In the genomic region with DNA sequence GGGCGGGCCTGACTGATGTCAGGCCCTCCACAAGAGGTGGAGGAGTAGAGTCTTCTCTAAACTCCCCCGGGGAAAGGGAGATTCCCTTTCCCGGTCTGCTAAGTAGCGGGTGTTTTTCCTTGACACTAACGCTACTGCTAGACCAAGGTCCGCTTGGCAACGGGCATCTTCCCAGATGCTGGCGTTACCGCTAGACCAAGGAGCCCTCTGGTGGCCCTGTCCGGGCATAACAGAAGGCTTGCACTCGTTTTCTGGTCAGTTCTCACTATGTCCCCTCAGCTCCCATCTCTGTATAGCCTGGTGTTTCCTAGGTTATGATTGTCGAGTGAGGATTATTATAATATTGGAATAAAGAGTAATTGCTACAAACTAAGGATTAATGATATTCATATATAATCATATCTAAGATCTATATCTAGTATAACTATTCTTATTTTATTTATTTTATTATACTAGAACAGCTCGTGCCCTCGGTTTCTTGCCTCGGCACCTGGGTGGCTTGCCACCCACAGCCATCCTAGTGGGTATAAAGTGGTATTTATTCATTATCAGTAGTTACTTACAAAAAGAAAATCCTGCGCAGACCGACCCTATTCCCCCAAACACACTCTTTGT, we compare ENCODE assay signal across 6 cellular contexts. TPM values are rescaled to one million over a fixed set of nuclear protein-coding genes. Genes with fewer than 3 reads are reported as not detected.
DNase-seq lines count a peak whose midpoint lies in the region; ATAC-seq and TF ChIP-seq lines count a peak whose summit lies in the region.
"Not testable (repeated sequence)": the region's sequence is repeated elsewhere in the genome, so short reads cannot be mapped to it uniquely, and the experiment has no call there.

No MANE protein-coding gene starts in this region.

- H3K9me2 ChIP-seq in OCI-LY1 (ENCODE audit: low read depth, low read length) = not testable (repeated sequence)

- H3K4me3 ChIP-seq in AG04450 (ENCODE audit: low read depth, low read length); HEK293 (ENCODE audit: low read depth, low read length); OCI-LY1 (ENCODE audit: low read depth, low read length, poor library complexity, severe bottlenecking); gastroesophageal sphincter: not testable (repeated sequence)

- not testable (repeated sequence) for H3K27ac Mint-ChIP-seq in activated naive CD4-positive, alpha-beta T cell treated with anti-CD3 and anti-CD28 coated beads for 36 hours

- not testable (repeated sequence) for H2AFZ ChIP-seq in OCI-LY1 (ENCODE audit: low read length)

- H3K4me3 Mint-ChIP-seq in activated naive CD4-positive, alpha-beta T cell treated with anti-CD3 and anti-CD28 coated beads for 36 hours = not testable (repeated sequence)

- H3K4me1 Mint-ChIP-seq in activated naive CD4-positive, alpha-beta T cell treated with anti-CD3 and anti-CD28 coated beads for 36 hours (ENCODE audit: low read depth) = peaks cover 18% of the 10 kb centered on the region

- intact Hi-C loops in activated naive CD4-positive, alpha-beta T cell treated with anti-CD3 and anti-CD28 coated beads for 36 hours (cut with micrococcal nuclease) = not testable (repeated sequence)

- H3K9me3 Mint-ChIP-seq in activated naive CD4-positive, alpha-beta T cell treated with anti-CD3 and anti-CD28 coated beads for 36 hours = not testable (repeated sequence)

- H3K4me2 ChIP-seq in OCI-LY1 (ENCODE audit: low read length) = not testable (repeated sequence)

- not testable (repeated sequence) for H3F3A ChIP-seq in OCI-LY1 (ENCODE audit: insufficient read depth, low read length)

- not testable (repeated sequence) for TF ChIP-seq POLR2A in gastroesophageal sphincter (IDR thresholded peaks at IDR 0.05)

- not testable (repeated sequence) for H3K27ac ChIP-seq in AG04450 (ENCODE audit: low read depth, low read length); HEK293 (ENCODE audit: extremely low read depth, low read depth, low read length); OCI-LY1 (ENCODE audit: low read depth, low read length, poor library complexity, severe bottlenecking); gastroesophageal sphincter

- not testable (repeated sequence) for H3K9me3 ChIP-seq in AG04450 (ENCODE audit: control insufficient read depth, insufficient read depth, low read length); HEK293 (ENCODE audit: control insufficient read depth, insufficient read depth, low read depth, low read length); OCI-LY1 (ENCODE audit: low read length); gastroesophageal sphincter

- not testable (repeated sequence) for ATAC-seq in gastroesophageal sphincter; omental fat pad (ENCODE audit: low FRiP score)

- WGBS in gastroesophageal sphincter (ENCODE audit: low coverage in 1 of 2), 2 donors = 45 to 59% methylated on average over 10 to 13 of the region's 17 CpGs

- H3K36me3 ChIP-seq in HEK293 (ENCODE audit: control insufficient read depth in 2 of 2, insufficient read depth in 1 of 2, low read length in 2 of 2) (peaks cover 63 to 91% of the 10 kb centered on the region in 2 experiments), OCI-LY1 (ENCODE audit: insufficient read depth, low read length) (peaks cover 90% of the 10 kb centered on the region), gastroesophageal sphincter (peaks cover 0 to 100% of the 10 kb centered on the region in 2 donors)

- not testable (repeated sequence) for H3K27me3 Mint-ChIP-seq in activated naive CD4-positive, alpha-beta T cell treated with anti-CD3 and anti-CD28 coated beads for 36 hours (ENCODE audit: low read depth)

- H3K79me2 ChIP-seq in OCI-LY1 (ENCODE audit: insufficient read depth, low read length) = not testable (repeated sequence)

- H3K27me3 ChIP-seq in AG04450 (ENCODE audit: control insufficient read depth, insufficient read depth, low read length); OCI-LY1 (ENCODE audit: insufficient read depth, low read length); gastroesophageal sphincter: not testable (repeated sequence)

- H4K20me1 ChIP-seq in OCI-LY1 (ENCODE audit: insufficient read depth, low read length) = not testable (repeated sequence)

- not testable (repeated sequence) for DNase-seq in AG04450 (ENCODE audit: low read depth, low spot score)
- DNase-seq in activated naive CD4-positive, alpha-beta T cell treated with anti-CD3 and anti-CD28 coated beads for 36 hours = peak; percentile 47
- peak; percentile 40 for DNase-seq in omental fat pad (ENCODE audit: low spot score)

- TF ChIP-seq CTCF in AG04450 (IDR thresholded peaks at IDR 0.05; ENCODE audit: low read depth, low read length) = peak; percentile 60
- peak; percentile 58; the same call in 1 of the 2 replicates for TF ChIP-seq CTCF in HEK293 (tag by site-specific recombination; IDR thresholded peaks at IDR 0.05)
- TF ChIP-seq CTCF in OCI-LY1 (IDR thresholded peaks at IDR 0.05; ENCODE audit: low read length) = peak; percentile 67
- peak in 3 of 4 experiments; percentile 56 to 70 (median 62) for TF ChIP-seq CTCF in gastroesophageal sphincter (IDR thresholded peaks at IDR 0.05)
- TF ChIP-seq CTCF in omental fat pad (IDR thresholded peaks at IDR 0.05) = not testable (repeated sequence)

- POLR2A ChIA-PET in AG04450 (lab: Yijun Ruan, JAX) = interaction anchor here (0.6 kb wide), 1 partner anchor 90 kb away, joined by 3 read pairs; a partner anchor contains a TSS
- POLR2A ChIA-PET in HEK293 (lab: Yijun Ruan, JAX) = not testable (repeated sequence)

- TF ChIP-seq EP300 in gastroesophageal sphincter (IDR thresholded peaks at IDR 0.05) = not testable (repeated sequence)

- CTCF ChIA-PET in AG04450 (lab: Charles Lee) (interaction anchor here (1.3 to 1.4 kb wide), 2 partner anchors 8 to 9 kb away, joined by 3 to 5 read pairs; a partner anchor contains a TSS), HEK293 (lab: Yijun Ruan, JAX) (interaction anchor here (0.6 to 1.5 kb wide), 7 partner anchors 8 to 393 kb away, joined by 3 to 7 read pairs (median 4); no protein-coding TSS in a partner anchor)
- CTCF ChIA-PET in activated naive CD4-positive, alpha-beta T cell treated with anti-CD3 and anti-CD28 coated beads for 36 hours (lab: Charles Lee) = interaction anchor here (0.8 to 1.6 kb wide), 2 partner anchors 38 to 51 kb away, joined by 4 read pairs; no protein-coding TSS in a partner anchor

- not testable (repeated sequence) for H3K9ac ChIP-seq in OCI-LY1 (ENCODE audit: low read length)

- not testable (repeated sequence) for H3K4me1 ChIP-seq in HEK293 (ENCODE audit: control insufficient read depth, insufficient read depth, low read length); OCI-LY1 (ENCODE audit: insufficient read depth, low read length, severe bottlenecking)
- H3K4me1 ChIP-seq in gastroesophageal sphincter = peaks cover 0 to 13% (median 0%) of the 10 kb centered on the region in 3 donors

- H3K36me3 Mint-ChIP-seq in activated naive CD4-positive, alpha-beta T cell treated with anti-CD3 and anti-CD28 coated beads for 36 hours (ENCODE audit: low read depth) = peaks cover 55% of the 10 kb centered on the region

TF ChIP-seq in HEK293, 187 proteins besides CTCF, POLR2A, EP300 and RAD21:
- peak; percentile 82 for TF ChIP-seq ZNF2 (tag by site-specific recombination; IDR thresholded peaks at IDR 0.05)
- TF ChIP-seq ZNF654 (tag by site-specific recombination; IDR thresholded peaks at IDR 0.05; ENCODE audit: low read depth) = peak; percentile 71
- peak; percentile 68 for TF ChIP-seq IKZF3 (tag by site-specific recombination; IDR thresholded peaks at IDR 0.05)
- peak; percentile 53; the same call in 1 of the 2 replicates for TF ChIP-seq ZNF660 (tag by site-specific recombination; IDR thresholded peaks at IDR 0.05)

RNA-seq across cellular contexts. Expression of a gene that starts 6.9 kb away (rescaled TPM):
- 82.3 and 96.8 TPM in 2 replicates for polyA plus RNA-seq in AG04450 (2011; rRNA removed)
- 30.8 and 32.2 TPM in 2 replicates for polyA minus RNA-seq in AG04450 (2011; rRNA and poly(A)+ RNA removed)
- 100 to 1,000 TPM; 160 to 176 TPM for total RNA-seq in activated naive CD4-positive, alpha-beta T cell treated with anti-CD3 and anti-CD28 coated beads for 36 hours
- total RNA-seq in gastroesophageal sphincter (10 to 100 TPM; 47.3 to 73.4 (median 70.0) TPM), omental fat pad (10 to 100 TPM; 52.9 to 68.3 (median 64.8) TPM)

RNA-seq across cellular contexts. Expression of a gene that starts 7.2 kb away (rescaled TPM):
- polyA plus RNA-seq in AG04450 (2011; rRNA removed) = 60.2 and 68.1 TPM in 2 replicates
- polyA minus RNA-seq in AG04450 (2011; rRNA and poly(A)+ RNA removed) = 19.4 and 24.3 TPM in 2 replicates
- 100 to 1,000 TPM; 169 to 194 TPM for total RNA-seq in activated naive CD4-positive, alpha-beta T cell treated with anti-CD3 and anti-CD28 coated beads for 36 hours
- total RNA-seq in gastroesophageal sphincter = 100 to 1,000 TPM in 3 of 4 donors, 10 to 100 TPM in 1; 91.7 to 155 (median 123) TPM
- 10 to 100 TPM; 41.9 to 70.2 (median 54.7) TPM for total RNA-seq in omental fat pad

RNA-seq across cellular contexts. Expression of a gene that starts 23.0 kb away (rescaled TPM):
- polyA plus RNA-seq in AG04450 (2011; rRNA removed) = 2.7 and 3.0 TPM in 2 replicates
- polyA minus RNA-seq in AG04450 (2011; rRNA and poly(A)+ RNA removed) = 3.5 and 3.9 TPM in 2 replicates
- 1 to 10 TPM; 3.5 to 5.1 TPM for total RNA-seq in activated naive CD4-positive, alpha-beta T cell treated with anti-CD3 and anti-CD28 coated beads for 36 hours
- total RNA-seq in gastroesophageal sphincter (10 to 100 TPM in 1 of 4 donors, 1 to 10 TPM in 3; 6.2 to 10.8 (median 7.3) TPM), omental fat pad (1 to 10 TPM; 3.5 to 9.5 (median 5.4) TPM)

RNA-seq across cellular contexts. Expression of a gene that starts 23.1 kb away (rescaled TPM):
- 27.6 and 32.2 TPM in 2 replicates for polyA plus RNA-seq in AG04450 (2011; rRNA removed)
- 38.0 and 52.1 TPM in 2 replicates for polyA minus RNA-seq in AG04450 (2011; rRNA and poly(A)+ RNA removed)
- 10 to 100 TPM; 70.6 to 73.5 TPM for total RNA-seq in activated naive CD4-positive, alpha-beta T cell treated with anti-CD3 and anti-CD28 coated beads for 36 hours
- 10 to 100 TPM; 13.6 to 34.6 (median 23.0) TPM for total RNA-seq in gastroesophageal sphincter
- 10 to 100 TPM; 24.3 to 49.0 (median 30.1) TPM for total RNA-seq in omental fat pad

RNA-seq across cellular contexts. Expression of a gene that starts 41.1 kb away (rescaled TPM):
- 190 and 245 TPM in 2 replicates for polyA plus RNA-seq in AG04450 (2011; rRNA removed)
- polyA minus RNA-seq in AG04450 (2011; rRNA and poly(A)+ RNA removed) = 69.5 and 83.5 TPM in 2 replicates
- total RNA-seq in activated naive CD4-positive, alpha-beta T cell treated with anti-CD3 and anti-CD28 coated beads for 36 hours = 100 to 1,000 TPM; 334 to 345 TPM
- total RNA-seq in gastroesophageal sphincter (100 to 1,000 TPM in 3 of 4 donors, 10 to 100 TPM in 1; 69.9 to 158 (median 138) TPM), omental fat pad (100 to 1,000 TPM; 221 to 387 (median 302) TPM)
